Comparison of ENCODE assay signal across 18 cellular contexts in the genomic region with DNA sequence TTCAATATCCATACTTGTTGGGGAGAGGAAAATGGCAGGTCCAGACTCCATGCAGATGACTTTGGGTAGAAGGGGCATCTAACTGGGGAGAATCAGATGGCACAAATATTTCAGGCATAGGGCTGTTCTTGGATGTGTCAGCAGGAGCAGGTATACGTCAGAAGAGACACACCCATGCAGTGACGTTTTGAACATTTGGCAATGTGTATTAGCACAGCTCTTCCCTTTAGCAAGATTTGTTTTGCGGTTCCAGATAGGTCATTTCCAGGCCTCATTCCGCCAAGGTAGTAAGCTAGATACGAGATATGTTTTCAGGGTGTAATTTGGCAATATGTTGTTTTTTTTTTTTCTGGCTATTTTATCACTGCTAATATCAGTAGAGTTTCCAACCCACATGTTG.
A peak's percentile ranks its signal among the peaks of the same experiment; 100 is the strongest.
DNase-seq lines count a peak whose midpoint lies in the region; ATAC-seq and TF ChIP-seq lines count a peak whose summit lies in the region.
"Had no signal": no experiment of that assay in that cellular context is flagged by ENCODE, and none has a peak within 500 bp of the region (broad histone marks: within the 10 kb centered on the region; RNA-seq: fewer than 3 reads in every experiment).

No MANE protein-coding gene starts in this region.

- TF ChIP-seq POLR2A in breast epithelium (IDR thresholded peaks at IDR 0.05) (no peak), vagina (IDR thresholded peaks at IDR 0.05) (no peak)

- CTCF ChIA-PET in MCF 10A (lab: Yijun Ruan, JAX) (interaction anchor here (0.6 kb wide), 3 partner anchors 11 to 1666 kb away, joined by 3 to 5 read pairs (median 4); no protein-coding TSS in a partner anchor), mammary epithelial cell (lab: Charles Lee; ENCODE audit: low non-redundant PET) (no interaction called here)

- H3K4me2 ChIP-seq in mammary epithelial cell (ENCODE audit: insufficient read depth, low read depth, low read length): no peak overlapping the region

- H3K9me3 ChIP-seq in breast epithelium (peaks cover 0 to 8% of the 10 kb centered on the region in 2 donors), mammary epithelial cell (replicated peaks; ENCODE audit: insufficient read depth, low read length) (no peaks in the 10 kb centered on the region), vagina (no peaks in the 10 kb centered on the region)
- H3K9me3 ChIP-seq: MG63 had no signal

- H3K27me3 ChIP-seq in breast epithelium (no peaks in the 10 kb centered on the region), mammary epithelial cell (ENCODE audit: insufficient read depth, low read length) (no peaks in the 10 kb centered on the region), vagina (no peaks in the 10 kb centered on the region)
- H3K27me3 ChIP-seq: MG63 had no signal

- peak overlapping the region; percentile 91 for H3K27ac Mint-ChIP-seq in MCF 10A (ENCODE audit: low read depth, unreplicated experiment)
- H3K27ac Mint-ChIP-seq: CD4-positive, alpha-beta T cell had no signal

- H3K9me3 Mint-ChIP-seq in MCF 10A (ENCODE audit: unreplicated experiment): no peaks in the 10 kb centered on the region

- intact Hi-C loops in MCF 10A (cut with micrococcal nuclease): no loop called here
- intact Hi-C loops in breast epithelium (cut with DNase I; ENCODE audit: low total_unique reads): no loop called here
- intact Hi-C loops in mammary epithelial cell (cut with micrococcal nuclease): no loop called here
- intact Hi-C loops in vagina (cut with DNase I): no loop called here

- TF ChIP-seq CTCF in MCF 10A (IDR thresholded peaks at IDR 0.05; ENCODE audit: unreplicated experiment) (no peak), breast epithelium (IDR thresholded peaks at IDR 0.05) (no peak), mammary epithelial cell (conservative IDR thresholded peaks at IDR 0.05 in 1 of 2, IDR thresholded peaks at IDR 0.05 in 1 of 2; ENCODE audit: extremely low read depth in 1 of 2, insufficient read depth in 1 of 2, low read depth in 1 of 2, low read length in 2 of 2) (no peak), vagina (IDR thresholded peaks at IDR 0.05) (no peak)

- H3K4me1 Mint-ChIP-seq in MCF 10A (ENCODE audit: insufficient read depth, unreplicated experiment): peaks cover 12% of the 10 kb centered on the region

- DNase-seq in MCF 10A (ENCODE audit: unreplicated experiment) (peak; percentile 81), breast epithelium (ENCODE audit: low spot score in 2 of 2) (no peak), NCI-H460 (ENCODE audit: extremely low read depth, low read depth) (peak; percentile 32), mammary epithelial cell (peak; percentile 4), vagina (ENCODE audit: extremely low spot score in 2 of 2) (no peak), COLO829 (ENCODE audit: low spot score) (no peak)
- DNase-seq: Calu3; CD4-positive, alpha-beta T cell; DMS53; GOT3; IMR-90; MG63; NCI-H1048; NCI-H1436; NCI-H2029; NCI-H446 treated with DMSO at 0.1 percent for 48 hours; NCI-H774 had no signal

- H3K9ac ChIP-seq in mammary epithelial cell (ENCODE audit: insufficient read depth, low read length): no peak overlapping the region

- in situ Hi-C loops in mammary epithelial cell (cut with MboI; ENCODE audit: low sequenced_read_pairs in 2 of 2): no loop called here

- H3K27ac ChIP-seq in breast epithelium (no peak overlapping the region), mammary epithelial cell (ENCODE audit: insufficient read depth, low read depth, low read length) (no peak overlapping the region), vagina (no peak overlapping the region)

- H2AFZ ChIP-seq in mammary epithelial cell (ENCODE audit: low read depth, low read length): no peak overlapping the region

- dilution Hi-C loops in mammary epithelial cell (cut with HindIII; ENCODE audit: low sequenced_read_pairs): no loop called here

- H3K4me1 ChIP-seq in breast epithelium (no peaks in the 10 kb centered on the region), mammary epithelial cell (ENCODE audit: insufficient read depth, low read length) (no peaks in the 10 kb centered on the region), vagina (no peaks in the 10 kb centered on the region)

- peak overlapping the region; percentile 30 for H3K4me3 Mint-ChIP-seq in MCF 10A (ENCODE audit: unreplicated experiment)
- H3K4me3 Mint-ChIP-seq: CD4-positive, alpha-beta T cell had no signal

- H4K20me1 ChIP-seq in mammary epithelial cell (ENCODE audit: insufficient read depth, low read length): no peaks in the 10 kb centered on the region

- no peaks in the 10 kb centered on the region for H3K36me3 Mint-ChIP-seq in MCF 10A (ENCODE audit: insufficient read depth, unreplicated experiment)

- POLR2A ChIA-PET in MCF 10A (lab: Yijun Ruan, JAX): interaction anchor here (0.7 to 1.8 kb wide), 3 partner anchors 9 to 659 kb away, joined by 3 to 16 read pairs (median 3); no protein-coding TSS in a partner anchor

- 41% methylated on average over 5 of the region's 5 CpGs for WGBS in mammary epithelial cell (ENCODE audit: low coverage, missing lambda C conversion rate)

- BruUV-seq in MCF 10A (replicated peaks; lab: Mats Ljungman, UMichigan) (no TSS peak), mammary epithelial cell (replicated peaks; lab: Mats Ljungman, UMichigan) (no TSS peak)

- no peak for ATAC-seq in HG03135 (IDR thresholded peaks at IDR 0.05; ENCODE audit: unreplicated experiment)

- no peaks in the 10 kb centered on the region for H3K79me2 ChIP-seq in mammary epithelial cell (ENCODE audit: insufficient read depth, low read length)

- no peaks in the 10 kb centered on the region for H3K27me3 Mint-ChIP-seq in MCF 10A (ENCODE audit: insufficient read depth, unreplicated experiment)
- H3K27me3 Mint-ChIP-seq: CD4-positive, alpha-beta T cell had no signal

- H3K36me3 ChIP-seq in breast epithelium (no peaks in the 10 kb centered on the region), mammary epithelial cell (ENCODE audit: insufficient read depth, low read length) (no peaks in the 10 kb centered on the region), vagina (no peaks in the 10 kb centered on the region)
- H3K36me3 ChIP-seq: MG63 had no signal

- H3K4me3 ChIP-seq in breast epithelium (no peak overlapping the region), mammary epithelial cell (replicated peaks in 1 of 3; ENCODE audit: insufficient read depth in 1 of 3, low read depth in 2 of 3, low read length in 3 of 3) (no peak overlapping the region), vagina (no peak overlapping the region)
- H3K4me3 ChIP-seq: MG63 had no signal

Comparison
In these comparisons a context has a peak if more than half of its experiments do, and no peak if none do; other contexts are left out.
1. DNase-seq: peak in MCF 10A (single experiment), NCI-H460 (single experiment) and mammary epithelial cell (single experiment); none in breast epithelium (0 of 2), vagina (0 of 2) and COLO829 (single experiment).